8 cellular contexts compared by ENCODE assay signal in genomic region chr9:19408693-19409405, GRCh38. TPM values are rescaled to one million over a fixed set of nuclear protein-coding genes. Genes with fewer than 3 reads are reported as not detected.
DNase-seq lines count a peak whose midpoint lies in the region; ATAC-seq and TF ChIP-seq lines count a peak whose summit lies in the region.

Gene ACER2 (plus strand): TSS chr9:19409009. CDS start chr9:19409085, 76 bp downstream.

- TF ChIP-seq CTCF in GM13977 (IDR thresholded peaks at IDR 0.05; ENCODE audit: extremely low read depth, insufficient read depth, missing control alignments): no peak
- peak in 1 of 2 donors; percentile 32 for TF ChIP-seq CTCF in right atrium auricular region (IDR thresholded peaks at IDR 0.05)
- peak; percentile 13 for TF ChIP-seq CTCF in psoas muscle (IDR thresholded peaks at IDR 0.05)

- H3K4me3 ChIP-seq in right atrium auricular region (peak within 1 kb of the TSS; percentile 84 to 89), psoas muscle (peak within 1 kb of the TSS; percentile 88), urinary bladder (ENCODE audit: low read depth, low read length) (peak within 1 kb of the TSS; percentile 78)

- DNase-seq in GM13977 (ENCODE audit: low spot score) (peak; percentile 96), NCI-H1436 treated with DMSO at 0.1 percent for 48 hours (lab: John Stamatoyannopoulos, UW) (peak; percentile 42), T-helper 1 cell (peak; percentile 90 to 95 (median 90)), amygdala (lab: John Stamatoyannopoulos, UW) (peak; percentile 35 to 97 (median 84)), right atrium auricular region (ENCODE audit: low spot score) (peak; percentile 91), psoas muscle (peak; percentile 96 to 97)

- peak within 1 kb of the TSS; percentile 89 to 91 for H3K27ac ChIP-seq in right atrium auricular region
- H3K27ac ChIP-seq in psoas muscle: peak within 1 kb of the TSS; percentile 73
- H3K27ac ChIP-seq in urinary bladder (ENCODE audit: low read depth): peak within 1 kb of the TSS; percentile 80

- no peaks in the 10 kb centered on the region for H3K9me3 ChIP-seq in right atrium auricular region
- H3K9me3 ChIP-seq in psoas muscle: no peaks in the 10 kb centered on the region

- in situ Hi-C loops in GM13977 (cut with MboI; ENCODE audit: low pct_unique_long_range_greater_than_20kb, low sequenced_read_pairs, unreplicated experiment): no loop called here

- H3K4me1 ChIP-seq in right atrium auricular region (peaks cover 0 to 24% of the 10 kb centered on the region in 2 donors), psoas muscle (peaks cover 4% of the 10 kb centered on the region), urinary bladder (ENCODE audit: insufficient read depth) (no peaks in the 10 kb centered on the region)

- intact Hi-C loops in psoas muscle (cut with DNase I): loop anchor here in 1 of 2 donors (1.0 kb wide), 1 partner anchor 29 kb away; the partner anchor contains the start of gene RPS6

- H3K36me3 ChIP-seq in right atrium auricular region (no peaks in the 10 kb centered on the region), psoas muscle (ENCODE audit: insufficient read depth in 1 of 2, low read depth in 1 of 2) (no peaks in the 10 kb centered on the region), urinary bladder (ENCODE audit: insufficient read depth) (no peaks in the 10 kb centered on the region)

- no peaks in the 10 kb centered on the region for H3K27me3 ChIP-seq in right atrium auricular region
- H3K27me3 ChIP-seq in psoas muscle (ENCODE audit: insufficient read depth in 3 of 3, low read length in 2 of 3): no peaks in the 10 kb centered on the region

- peak; percentile 92 for ATAC-seq in HG02840 (IDR thresholded peaks at IDR 0.05; ENCODE audit: low FRiP score, unreplicated experiment)
- peak; percentile 96 to 98 (median 98) for ATAC-seq in psoas muscle

- WGBS in psoas muscle, 3 donors: 0 to 1% (median 0%) methylated on average over 44 to 61 of the region's 61 CpGs
- WGBS in urinary bladder: under 1% methylated on average over 61 of the region's 61 CpGs

RNA-seq across cellular contexts. Expression of gene ACER2, which starts in this region (rescaled TPM):
- 1 to 10 TPM; 3.5 to 5.5 TPM for total RNA-seq in right atrium auricular region
- 1 to 10 TPM; 1.3 to 2.4 (median 1.6) TPM for total RNA-seq in psoas muscle
- polyA plus RNA-seq in psoas muscle: 1 to 10 TPM in 1 of 3 donors, under 1 TPM in 2; 0.37 to 1.4 (median 0.52) TPM
- total RNA-seq in urinary bladder: 57.7 TPM
- polyA plus RNA-seq in urinary bladder: 5.1 TPM

Comparison
In these comparisons a context has a peak if more than half of its experiments do, and no peak if none do; other contexts are left out.
1. Peak in every context shown above with its lines: DNase-seq, ATAC-seq, H3K4me3 ChIP-seq and H3K27ac ChIP-seq.
2. DNase-seq: peak in every context shown above with its lines; median percentile 96 in psoas muscle; 96 in GM13977; 91 in right atrium auricular region; 90 in T-helper 1 cell; 84 in amygdala; 42 in NCI-H1436 treated with DMSO at 0.1 percent for 48 hours.